ENCODE assay signal across 1 cellular context in genomic region chr16:66426112-66427035, GRCh38.
A peak's percentile ranks its signal among the peaks of the same experiment; 100 is the strongest.
TF ChIP-seq lines count a peak whose summit lies in the region.

No MANE protein-coding gene starts in this region.

TF ChIP-seq in HepG2, 621 proteins besides CTCF, POLR2A, EP300 and RAD21 (continued from another document and continues in another):
- TF ChIP-seq ATF2 (CRISPR knock-in tag; IDR thresholded peaks at IDR 0.05) (no peak), KDM2A (CRISPR knock-in tag; IDR thresholded peaks at IDR 0.05; ENCODE audit: borderline replicate concordance, low read depth) (peak; percentile 45; the same call in 1 of the 2 replicates), ZNF891 (CRISPR knock-in tag; IDR thresholded peaks at IDR 0.05) (no peak), ZBTB46 (CRISPR knock-in tag; IDR thresholded peaks at IDR 0.05; ENCODE audit: borderline replicate concordance) (no peak), ZNF816 (CRISPR knock-in tag; IDR thresholded peaks at IDR 0.05; ENCODE audit: borderline replicate concordance) (no peak), ZSCAN31 (CRISPR knock-in tag; IDR thresholded peaks at IDR 0.05; ENCODE audit: low read depth) (0 out of 2 replicates have a peak, but pooled peaks have one; percentile 38), TCF7 (IDR thresholded peaks at IDR 0.05; ENCODE audit: low read depth) (no peak), ZNF839 (CRISPR knock-in tag; IDR thresholded peaks at IDR 0.05; ENCODE audit: borderline replicate concordance) (peak; percentile 55; the same call in 1 of the 2 replicates), FOXM1 (CRISPR knock-in tag; IDR thresholded peaks at IDR 0.05) (no peak), KAT8 (CRISPR knock-in tag; IDR thresholded peaks at IDR 0.05) (no peak), ARID4A (CRISPR knock-in tag; IDR thresholded peaks at IDR 0.05; ENCODE audit: borderline replicate concordance) (0 out of 2 replicates have a peak, but pooled peaks have one; percentile 23), RBFOX2 (IDR thresholded peaks at IDR 0.05; ENCODE audit: low read depth, low read length) (no peak), ZBTB3 (CRISPR knock-in tag; IDR thresholded peaks at IDR 0.05; ENCODE audit: borderline replicate concordance, low read depth) (no peak), ZBTB40 (IDR thresholded peaks at IDR 0.05) (no peak), ZBTB40 (CRISPR knock-in tag; IDR thresholded peaks at IDR 0.05) (no peak), NR2F6 (IDR thresholded peaks at IDR 0.05) (no peak), NR2F6 (CRISPR knock-in tag; IDR thresholded peaks at IDR 0.05) (no peak), MEF2D (CRISPR knock-in tag; IDR thresholded peaks at IDR 0.05) (no peak), ZNF777 (CRISPR knock-in tag; IDR thresholded peaks at IDR 0.05) (peak; percentile 28), MYC (CRISPR knock-in tag; IDR thresholded peaks at IDR 0.05; ENCODE audit: borderline replicate concordance) (peak; percentile 30; the same call in 1 of the 2 replicates), ZBTB44 (CRISPR knock-in tag; IDR thresholded peaks at IDR 0.05) (no peak), ZNF350 (CRISPR knock-in tag; IDR thresholded peaks at IDR 0.05; ENCODE audit: borderline replicate concordance, low read depth) (0 out of 2 replicates have a peak, but pooled peaks have one; percentile 11), SRSF9 (IDR thresholded peaks at IDR 0.05; ENCODE audit: borderline replicate concordance, insufficient read depth, low read depth, low read length, poor library complexity, severe bottlenecking) (no peak), AGO2 (optimal IDR thresholded peaks at IDR 0.05; ENCODE audit: low read depth, low read length) (peak; percentile 20), TEAD3 (CRISPR knock-in tag; optimal IDR thresholded peaks at IDR 0.05; ENCODE audit: borderline replicate concordance) (no peak), ZNF235 (CRISPR knock-in tag; IDR thresholded peaks at IDR 0.05; ENCODE audit: borderline replicate concordance) (no peak), BCL3 (CRISPR knock-in tag; IDR thresholded peaks at IDR 0.05) (no peak), ZNF576 (CRISPR knock-in tag; IDR thresholded peaks at IDR 0.05) (no peak), CEBPB (IDR thresholded peaks at IDR 0.05; ENCODE audit: borderline replicate concordance, low read depth, low read length) (no peak), POGK (CRISPR knock-in tag; conservative IDR thresholded peaks at IDR 0.05) (peak; percentile 76; the same call in 1 of the 2 replicates), NAIF1 (CRISPR knock-in tag; IDR thresholded peaks at IDR 0.05; ENCODE audit: borderline replicate concordance) (no peak), AGO1 (IDR thresholded peaks at IDR 0.05; ENCODE audit: low read depth, low read length, poor library complexity, severe bottlenecking) (no peak), ZNF724P (CRISPR knock-in tag; IDR thresholded peaks at IDR 0.05; ENCODE audit: borderline replicate concordance) (no peak), ZNF75D (CRISPR knock-in tag; IDR thresholded peaks at IDR 0.05; ENCODE audit: borderline replicate concordance) (no peak), CBX2 (IDR thresholded peaks at IDR 0.05; ENCODE audit: low read depth, low read length) (no peak), CBX2 (CRISPR knock-in tag; IDR thresholded peaks at IDR 0.05; ENCODE audit: low read depth) (no peak), ARID2 (CRISPR knock-in tag; IDR thresholded peaks at IDR 0.05; ENCODE audit: borderline replicate concordance) (no peak)
